Comparison of ENCODE assay signal across 39 cellular contexts in the genomic region with DNA sequence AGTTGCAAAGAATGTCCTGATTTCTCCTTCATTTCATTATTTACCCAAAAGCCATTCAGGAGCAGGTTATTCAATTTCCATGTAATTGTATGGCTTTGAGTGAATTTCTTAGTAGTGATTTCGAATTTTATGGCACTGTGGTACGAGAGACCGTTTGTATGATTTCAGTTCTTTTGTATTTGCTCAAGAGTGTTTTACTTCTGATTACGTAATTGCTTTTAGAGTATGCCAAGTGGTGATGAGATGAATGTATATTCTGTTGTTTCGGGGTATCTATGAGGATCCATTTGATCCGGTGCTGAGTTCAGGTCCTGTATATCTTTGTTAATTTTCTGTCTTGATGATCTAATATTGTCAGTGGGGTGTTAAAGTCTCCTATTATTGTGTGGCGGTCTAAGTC. TPM values are rescaled to one million over a fixed set of nuclear protein-coding genes. Genes with fewer than 3 reads are reported as not detected.
"Had no signal": no experiment of that assay in that cellular context is flagged by ENCODE, and none has a peak within 500 bp of the region (broad histone marks: within the 10 kb centered on the region; RNA-seq: fewer than 3 reads in every experiment).

No MANE protein-coding gene starts in this region.

- H3K4me2 ChIP-seq: KMS-11 had no signal

- H3K4me3 ChIP-seq: MG63 had no signal

- H3K9ac ChIP-seq: KMS-11 had no signal

- H3K36me3 ChIP-seq: MG63 had no signal

- H3K27me3 ChIP-seq: MG63 had no signal

- DNase-seq: Karpas-422, Kasumi-1, MG63, MM.1S, MV-4-11, NCI-H1048, NCI-H1092 treated with DMSO at 0.1 percent for 48 hours, NCI-H1105, NCI-H1105 treated with DMSO at 0.1 percent for 48 hours, NCI-H1417, NCI-H1417 treated with DMSO at 0.1 percent for 48 hours, NCI-H1436, NCI-H1436 treated with DMSO at 0.1 percent for 48 hours, NCI-H146, NCI-H1694, NCI-H1694 treated with DMSO at 0.1 percent for 48 hours, NCI-H187, NCI-H187 treated with DMSO at 0.1 percent for 48 hours, NCI-H1930, NCI-H2029, NCI-H2029 treated with DMSO at 0.1 percent for 48 hours, NCI-H2081, NCI-H2081 treated with DMSO at 0.1 percent for 48 hours, NCI-H2107, NCI-H2171, NCI-H2171 treated with DMSO at 0.1 percent for 48 hours, NCI-H2227 treated with DMSO at 0.1 percent for 48 hours, NCI-H226, NCI-H345, NCI-H446, NCI-H446 treated with DMSO at 0.1 percent for 48 hours, NCI-H510A, NCI-H510A treated with DMSO at 0.1 percent for 48 hours, NCI-H524 had no signal

- H3K9me3 ChIP-seq: MG63 had no signal

- H3K27ac ChIP-seq: KMS-11 had no signal

RNA-seq across cellular contexts. Expression of a gene that starts 41.2 kb away (rescaled TPM):
- total RNA-seq: LHCN-M2, M059J, MCF 10A, NCI-H460 had no signal
